In genomic region chr3:85360742-85361387, GRCh38 we compare ENCODE assay signal across 8 cellular contexts.
DNase-seq lines count a peak whose midpoint lies in the region; ATAC-seq, FAIRE-seq and TF ChIP-seq lines count a peak whose summit lies in the region.

No MANE protein-coding gene starts in this region.

- no peak overlapping the region for H3K9ac ChIP-seq in KMS-11
- no peak overlapping the region for H3K9ac ChIP-seq in fibroblast of lung (ENCODE audit: insufficient read depth, low read length)

- H2AFZ ChIP-seq in KMS-11 (ENCODE audit: low read depth) (no peak overlapping the region), fibroblast of lung (ENCODE audit: low read length) (no peak overlapping the region)

- H3K4me3 Mint-ChIP-seq in activated CD8-positive, alpha-beta memory T cell treated with anti-CD3 and anti-CD28 coated beads, Interleukin-2, amount 10 ng/mL, durations not matched to agents 7 days and 5 days: no peak overlapping the region

- CTCF ChIA-PET in activated CD8-positive, alpha-beta memory T cell treated with anti-CD3 and anti-CD28 coated beads, Interleukin-2, amount 10 ng/mL, durations not matched to agents 7 days and 5 days (lab: Charles Lee): no interaction called here

- intact Hi-C loops in pancreas (cut with DNase I): no loop called here

- 24 to 26% methylated on average over 6 of the region's 6 CpGs for WGBS in pancreas, 2 donors

- H3K36me3 Mint-ChIP-seq in activated CD8-positive, alpha-beta memory T cell treated with anti-CD3 and anti-CD28 coated beads, Interleukin-2, amount 10 ng/mL, durations not matched to agents 7 days and 5 days: no peaks in the 10 kb centered on the region

- no peaks in the 10 kb centered on the region for H3K4me1 Mint-ChIP-seq in activated CD8-positive, alpha-beta memory T cell treated with anti-CD3 and anti-CD28 coated beads, Interleukin-2, amount 10 ng/mL, durations not matched to agents 7 days and 5 days

- H3K27me3 ChIP-seq in KMS-11 (ENCODE audit: insufficient read depth, low read depth) (no peaks in the 10 kb centered on the region), fibroblast of lung (ENCODE audit: control insufficient read depth, insufficient read depth, low read length) (no peaks in the 10 kb centered on the region), pancreas (no peaks in the 10 kb centered on the region)

- peaks cover 3% of the 10 kb centered on the region for H3K9me3 Mint-ChIP-seq in activated CD8-positive, alpha-beta memory T cell treated with anti-CD3 and anti-CD28 coated beads, Interleukin-2, amount 10 ng/mL, durations not matched to agents 7 days and 5 days (ENCODE audit: low read depth)

- H3K79me2 ChIP-seq in KMS-11 (ENCODE audit: insufficient read depth, low read depth): no peaks in the 10 kb centered on the region
- H3K79me2 ChIP-seq in fibroblast of lung (ENCODE audit: control insufficient read depth, insufficient read depth, low read length): no peaks in the 10 kb centered on the region

- H3K4me1 ChIP-seq in KMS-11 (ENCODE audit: low read depth, poor library complexity, severe bottlenecking): no peaks in the 10 kb centered on the region
- no peaks in the 10 kb centered on the region for H3K4me1 ChIP-seq in fibroblast of lung (ENCODE audit: control insufficient read depth, extremely low read depth, insufficient read depth, low read length)
- no peaks in the 10 kb centered on the region for H3K4me1 ChIP-seq in pancreas

- FAIRE-seq in pancreas (lab: Jason Lieb, UNC) (no peak), GM19239 (lab: Jason Lieb, UNC) (no peak)

- no peak overlapping the region for H3K27ac ChIP-seq in C4-2B
- H3K27ac ChIP-seq in KMS-11: no peak overlapping the region
- H3K27ac ChIP-seq in fibroblast of lung (ENCODE audit: insufficient read depth, low read length): no peak overlapping the region
- no peak overlapping the region for H3K27ac ChIP-seq in pancreas

- DNase-seq in RPMI7951 (ENCODE audit: low read depth): peak; percentile 2
- DNase-seq in fibroblast of lung (ENCODE audit: low read depth in 2 of 2): peak; percentile 23 to 57
- DNase-seq in pancreas: peak in 3 of 6 donors; percentile 22 to 36 (median 24)
- no peak for DNase-seq in activated CD8-positive, alpha-beta memory T cell treated with anti-CD3 and anti-CD28 coated beads, Interleukin-2, amount 10 ng/mL, durations not matched to agents 7 days and 5 days
- DNase-seq in GM19239 (ENCODE audit: insufficient read length, low spot score): no peak

- H3K9me3 ChIP-seq in fibroblast of lung (ENCODE audit: control insufficient read depth, insufficient read depth, low read depth, low read length): no peaks in the 10 kb centered on the region
- H3K9me3 ChIP-seq in pancreas: no peaks in the 10 kb centered on the region

- no peak overlapping the region for H3K4me2 ChIP-seq in KMS-11
- H3K4me2 ChIP-seq in fibroblast of lung (ENCODE audit: extremely low read depth, insufficient read depth, low read length): no peak overlapping the region

- TF ChIP-seq CTCF in C4-2B (conservative IDR thresholded peaks at IDR 0.05): peak; percentile 81
- peak; percentile 58 for TF ChIP-seq CTCF in KMS-11 (conservative IDR thresholded peaks at IDR 0.05; ENCODE audit: low read depth, low read length)
- peak; percentile 16 to 63 for TF ChIP-seq CTCF in fibroblast of lung (conservative IDR thresholded peaks at IDR 0.05 in 1 of 2, IDR thresholded peaks at IDR 0.05 in 1 of 2; ENCODE audit: low read depth in 1 of 2, low read length in 2 of 2)
- TF ChIP-seq CTCF in pancreas (IDR thresholded peaks at IDR 0.05): peak in 2 of 4 donors; percentile 15 to 18

- H3K27me3 Mint-ChIP-seq in activated CD8-positive, alpha-beta memory T cell treated with anti-CD3 and anti-CD28 coated beads, Interleukin-2, amount 10 ng/mL, durations not matched to agents 7 days and 5 days: no peaks in the 10 kb centered on the region

- H3K36me3 ChIP-seq in KMS-11 (ENCODE audit: insufficient read depth): no peaks in the 10 kb centered on the region
- H3K36me3 ChIP-seq in fibroblast of lung (ENCODE audit: control insufficient read depth, insufficient read depth, low read length): no peaks in the 10 kb centered on the region
- no peaks in the 10 kb centered on the region for H3K36me3 ChIP-seq in pancreas

- H3K27ac Mint-ChIP-seq in activated CD8-positive, alpha-beta memory T cell treated with anti-CD3 and anti-CD28 coated beads, Interleukin-2, amount 10 ng/mL, durations not matched to agents 7 days and 5 days: no peak overlapping the region

- H4K20me1 ChIP-seq in KMS-11 (ENCODE audit: insufficient read depth) (no peaks in the 10 kb centered on the region), fibroblast of lung (ENCODE audit: control insufficient read depth, extremely low read depth, insufficient read depth, low read length) (no peaks in the 10 kb centered on the region)

- H3K4me3 ChIP-seq in KMS-11 (IDR thresholded peaks at IDR 0.05; ENCODE audit: insufficient read depth, low read depth, low read length) (no peak overlapping the region), fibroblast of lung (replicated peaks in 1 of 4; ENCODE audit: control extremely low read depth in 1 of 4, insufficient read depth in 1 of 4, low read depth in 3 of 4, low read length in 4 of 4) (no peak overlapping the region), pancreas (no peak overlapping the region)

- peak; percentile 65 for ATAC-seq in GM19351 (IDR thresholded peaks at IDR 0.05; ENCODE audit: unreplicated experiment)
- peak in 3 of 4 donors; percentile 83 to 86 (median 84) for ATAC-seq in pancreas
- ATAC-seq in activated CD8-positive, alpha-beta memory T cell treated with anti-CD3 and anti-CD28 coated beads, Interleukin-2, amount 10 ng/mL, durations not matched to agents 7 days and 5 days: no peak

Comparison
In these comparisons a context has a peak if more than half of its experiments do, and no peak if none do; other contexts are left out.
1. DNase-seq: peak in RPMI7951 (single experiment) and fibroblast of lung (2 of 2); none in activated CD8-positive, alpha-beta memory T cell treated with anti-CD3 and anti-CD28 coated beads, Interleukin-2, amount 10 ng/mL, durations not matched to agents 7 days and 5 days (single experiment) and GM19239 (single experiment).